Comparison of ENCODE assay signal across 8 cellular contexts in genomic region chr19:19865750-19866598, GRCh38. TPM values are rescaled to one million over a fixed set of nuclear protein-coding genes. Genes with fewer than 3 reads are reported as not detected.
DNase-seq lines count a peak whose midpoint lies in the region; ATAC-seq, FAIRE-seq and TF ChIP-seq lines count a peak whose summit lies in the region.

Gene ZNF253 (plus strand): TSS chr19:19865882. CDS start chr19:19865997, 115 bp downstream.

- H3K4me1 ChIP-seq in keratinocyte (ENCODE audit: control insufficient read depth, extremely low read depth, insufficient read depth, low read length) = peaks cover 2% of the 10 kb centered on the region

- peak within 1 kb of the TSS; percentile 84 for H3K27ac ChIP-seq in keratinocyte (ENCODE audit: control insufficient read depth, insufficient read depth, low read length)

- no peaks in the 10 kb centered on the region for H4K20me1 ChIP-seq in keratinocyte (ENCODE audit: control insufficient read depth, extremely low read depth, insufficient read depth, low read length)

- peaks cover 2% of the 10 kb centered on the region for H3K9me3 ChIP-seq in keratinocyte (ENCODE audit: control insufficient read depth, low read depth, low read length)

- H3K79me2 ChIP-seq in keratinocyte (ENCODE audit: control insufficient read depth, insufficient read depth, low read length) = peaks cover 21% of the 10 kb centered on the region

- peak within 1 kb of the TSS; percentile 85 for H3K9ac ChIP-seq in keratinocyte (ENCODE audit: control insufficient read depth, extremely low read depth, insufficient read depth, low read length)

- H3K9me1 ChIP-seq in keratinocyte (ENCODE audit: control insufficient read depth, extremely low read depth, insufficient read depth, low read length) = no peaks in the 10 kb centered on the region

- peak; percentile 98 for ATAC-seq in GM18909 (IDR thresholded peaks at IDR 0.05; ENCODE audit: poor library complexity, unreplicated experiment)
- ATAC-seq in HG03196 (IDR thresholded peaks at IDR 0.05; ENCODE audit: unreplicated experiment) = peak; percentile 98

- H3K4me3 ChIP-seq in keratinocyte (ENCODE audit: control insufficient read depth in 2 of 3, extremely low read depth in 1 of 3, insufficient read depth in 2 of 3, low read depth in 1 of 3, low read length in 3 of 3) = peak within 1 kb of the TSS; percentile 53 to 91 (median 89)

- peak within 1 kb of the TSS; percentile 99 for H2AFZ ChIP-seq in keratinocyte (ENCODE audit: control insufficient read depth, low read length)

- no peaks in the 10 kb centered on the region for H3K27me3 ChIP-seq in keratinocyte (ENCODE audit: control insufficient read depth, extremely low read depth, insufficient read depth, low read length)

- dilution Hi-C loops in keratinocyte (cut with MboI; ENCODE audit: extremely low pct_ligation_motif_present, low sequenced_read_pairs) = no loop called here

- TF ChIP-seq CTCF in keratinocyte (optimal IDR thresholded peaks at IDR 0.05 in 1 of 3, IDR thresholded peaks at IDR 0.05 in 1 of 3, conservative IDR thresholded peaks at IDR 0.05 in 1 of 3; ENCODE audit: extremely low read depth in 1 of 3, insufficient read depth in 2 of 3, low read length in 3 of 3) = no peak

- peak within 1 kb of the TSS; percentile 94 for H3K4me2 ChIP-seq in keratinocyte (ENCODE audit: control insufficient read depth, extremely low read depth, insufficient read depth, low read depth, low read length)

- no peaks in the 10 kb centered on the region for H3K36me3 ChIP-seq in keratinocyte (ENCODE audit: control insufficient read depth in 2 of 2, extremely low read depth in 1 of 2, insufficient read depth in 2 of 2, low read length in 2 of 2)

- FAIRE-seq in keratinocyte (lab: Jason Lieb, UNC) = no peak

- DNase-seq in AG08395 (ENCODE audit: low spot score) = peak; percentile 97
- DNase-seq in NCI-H446 (lab: John Stamatoyannopoulos, UW) = peak; percentile 83 to 88
- DNase-seq in activated CD4-positive, CD25-positive, alpha-beta regulatory T cell treated with anti-CD3 and anti-CD28 coated beads, Interleukin-2, amount 50 U/mL, for 72 hours = peak; percentile 92
- DNase-seq in cerebellar nuclear complex (lab: John Stamatoyannopoulos, UW) = peak; percentile 77 to 95
- DNase-seq in keratinocyte (ENCODE audit: low read depth, low spot score) = peak; percentile 55
- DNase-seq in stimulated activated CD4-positive, alpha-beta T cell treated with anti-CD3 and anti-CD28 coated beads, Interleukin-12 subunit alpha, Interleukin-12 subunit beta, amount 100 ng/mL, for 48 hours (ENCODE audit: low read depth in 2 of 3, low spot score in 1 of 3) = peak; percentile 92 to 95 (median 93)

RNA-seq across cellular contexts. Expression of gene ZNF253, which starts in this region (rescaled TPM):
- polyA plus RNA-seq in keratinocyte = 1.8 to 2.3 TPM (median 2.0 TPM) in 3 replicates
- polyA plus RNA-seq in keratinocyte (2011; ENCODE audit: low read depth) = 3.7 TPM
- 0.84 and 1.5 TPM in 2 replicates for polyA plus RNA-seq in keratinocyte (2011; cell fraction: cytosol; rRNA removed)
- polyA plus RNA-seq in keratinocyte (2011; cell fraction: nucleus; rRNA removed) = 3.4 and 4.1 TPM in 2 replicates
- 1.8 and 1.9 TPM in 2 replicates for polyA plus RNA-seq in keratinocyte (2012; ENCODE audit: low replicate concordance)
- 1.1 to 2.8 TPM (median 2.6 TPM) in 3 replicates for polyA minus RNA-seq in keratinocyte
- polyA minus RNA-seq in keratinocyte (2011; cell fraction: cytosol; rRNA and poly(A)+ RNA removed) = 1.2 TPM
- polyA minus RNA-seq in keratinocyte (2011; cell fraction: nucleus; rRNA and poly(A)+ RNA removed) = 2.2 and 4.0 TPM in 2 replicates

Comparison
In these comparisons a context has a peak if more than half of its experiments do, and no peak if none do; other contexts are left out.
1. Peak in every context shown above with its lines: DNase-seq, ATAC-seq, H3K4me3 ChIP-seq and H3K27ac ChIP-seq.